ENCODE assay signal across 1 cellular context in the genomic region with DNA sequence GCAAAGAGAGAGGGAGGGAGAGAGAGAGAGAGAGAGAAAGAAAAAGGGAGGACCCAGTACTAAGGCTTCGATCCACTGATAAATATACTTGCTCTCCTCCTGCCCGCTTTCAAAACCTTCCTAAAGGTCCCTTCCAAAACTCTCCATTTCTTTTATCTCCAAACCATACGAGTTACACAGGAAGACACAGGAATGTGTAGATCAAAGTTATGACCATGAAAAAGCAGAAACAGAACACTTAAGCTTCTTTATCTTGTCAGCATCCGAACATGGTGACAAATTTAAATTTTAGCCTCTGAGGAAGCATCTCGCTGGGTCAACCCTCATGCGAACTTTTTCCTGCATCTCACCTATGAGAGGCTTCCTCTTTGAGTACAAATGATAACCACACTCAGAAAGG.
TF ChIP-seq lines count a peak whose summit lies in the region.

No MANE protein-coding gene starts in this region.

TF ChIP-seq in GM23338, 12 proteins besides CTCF, POLR2A, EP300 and RAD21 (continued from another document):
- TF ChIP-seq, protein P1, sequence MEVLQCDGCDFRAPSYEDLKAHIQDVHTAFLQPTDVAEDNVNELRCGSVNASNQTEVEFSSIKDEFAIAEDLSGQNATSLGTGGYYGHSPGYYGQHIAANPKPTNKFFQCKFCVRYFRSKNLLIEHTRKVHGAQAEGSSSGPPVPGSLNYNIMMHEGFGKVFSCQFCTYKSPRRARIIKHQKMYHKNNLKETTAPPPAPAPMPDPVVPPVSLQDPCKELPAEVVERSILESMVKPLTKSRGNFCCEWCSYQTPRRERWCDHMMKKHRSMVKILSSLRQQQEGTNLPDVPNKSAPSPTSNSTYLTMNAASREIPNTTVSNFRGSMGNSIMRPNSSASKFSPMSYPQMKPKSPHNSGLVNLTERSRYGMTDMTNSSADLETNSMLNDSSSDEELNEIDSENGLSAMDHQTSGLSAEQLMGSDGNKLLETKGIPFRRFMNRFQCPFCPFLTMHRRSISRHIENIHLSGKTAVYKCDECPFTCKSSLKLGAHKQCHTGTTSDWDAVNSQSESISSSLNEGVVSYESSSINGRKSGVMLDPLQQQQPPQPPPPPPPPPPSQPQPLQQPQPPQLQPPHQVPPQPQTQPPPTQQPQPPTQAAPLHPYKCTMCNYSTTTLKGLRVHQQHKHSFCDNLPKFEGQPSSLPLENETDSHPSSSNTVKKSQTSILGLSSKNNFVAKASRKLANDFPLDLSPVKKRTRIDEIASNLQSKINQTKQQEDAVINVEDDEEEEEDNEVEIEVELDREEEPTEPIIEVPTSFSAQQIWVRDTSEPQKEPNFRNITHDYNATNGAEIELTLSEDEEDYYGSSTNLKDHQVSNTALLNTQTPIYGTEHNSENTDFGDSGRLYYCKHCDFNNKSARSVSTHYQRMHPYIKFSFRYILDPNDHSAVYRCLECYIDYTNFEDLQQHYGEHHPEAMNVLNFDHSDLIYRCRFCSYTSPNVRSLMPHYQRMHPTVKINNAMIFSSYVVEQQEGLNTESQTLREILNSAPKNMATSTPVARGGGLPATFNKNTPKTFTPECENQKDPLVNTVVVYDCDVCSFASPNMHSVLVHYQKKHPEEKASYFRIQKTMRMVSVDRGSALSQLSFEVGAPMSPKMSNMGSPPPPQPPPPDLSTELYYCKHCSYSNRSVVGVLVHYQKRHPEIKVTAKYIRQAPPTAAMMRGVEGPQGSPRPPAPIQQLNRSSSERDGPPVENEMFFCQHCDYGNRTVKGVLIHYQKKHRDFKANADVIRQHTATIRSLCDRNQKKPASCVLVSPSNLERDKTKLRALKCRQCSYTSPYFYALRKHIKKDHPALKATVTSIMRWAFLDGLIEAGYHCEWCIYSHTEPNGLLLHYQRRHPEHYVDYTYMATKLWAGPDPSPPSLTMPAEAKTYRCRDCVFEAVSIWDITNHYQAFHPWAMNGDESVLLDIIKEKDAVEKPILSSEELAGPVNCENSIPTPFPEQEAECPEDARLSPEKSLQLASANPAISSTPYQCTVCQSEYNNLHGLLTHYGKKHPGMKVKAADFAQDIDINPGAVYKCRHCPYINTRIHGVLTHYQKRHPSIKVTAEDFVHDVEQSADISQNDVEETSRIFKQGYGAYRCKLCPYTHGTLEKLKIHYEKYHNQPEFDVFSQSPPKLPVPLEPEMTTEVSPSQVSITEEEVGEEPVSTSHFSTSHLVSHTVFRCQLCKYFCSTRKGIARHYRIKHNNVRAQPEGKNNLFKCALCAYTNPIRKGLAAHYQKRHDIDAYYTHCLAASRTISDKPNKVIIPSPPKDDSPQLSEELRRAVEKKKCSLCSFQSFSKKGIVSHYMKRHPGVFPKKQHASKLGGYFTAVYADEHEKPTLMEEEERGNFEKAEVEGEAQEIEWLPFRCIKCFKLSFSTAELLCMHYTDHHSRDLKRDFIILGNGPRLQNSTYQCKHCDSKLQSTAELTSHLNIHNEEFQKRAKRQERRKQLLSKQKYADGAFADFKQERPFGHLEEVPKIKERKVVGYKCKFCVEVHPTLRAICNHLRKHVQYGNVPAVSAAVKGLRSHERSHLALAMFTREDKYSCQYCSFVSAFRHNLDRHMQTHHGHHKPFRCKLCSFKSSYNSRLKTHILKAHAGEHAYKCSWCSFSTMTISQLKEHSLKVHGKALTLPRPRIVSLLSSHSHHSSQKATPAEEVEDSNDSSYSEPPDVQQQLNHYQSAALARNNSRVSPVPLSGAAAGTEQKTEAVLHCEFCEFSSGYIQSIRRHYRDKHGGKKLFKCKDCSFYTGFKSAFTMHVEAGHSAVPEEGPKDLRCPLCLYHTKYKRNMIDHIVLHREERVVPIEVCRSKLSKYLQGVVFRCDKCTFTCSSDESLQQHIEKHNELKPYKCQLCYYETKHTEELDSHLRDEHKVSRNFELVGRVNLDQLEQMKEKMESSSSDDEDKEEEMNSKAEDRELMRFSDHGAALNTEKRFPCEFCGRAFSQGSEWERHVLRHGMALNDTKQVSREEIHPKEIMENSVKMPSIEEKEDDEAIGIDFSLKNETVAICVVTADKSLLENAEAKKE (CRISPR knock-in tag; IDR thresholded peaks at IDR 0.05): no peak
- no peak for TF ChIP-seq NANOG (IDR thresholded peaks at IDR 0.05; ENCODE audit: borderline replicate concordance)
